In genomic region chr11:114296979-114297372, GRCh38 we compare ENCODE assay signal across 13 cellular contexts. TPM values are rescaled to one million over a fixed set of nuclear protein-coding genes. Genes with fewer than 3 reads are reported as not detected.
DNase-seq lines count a peak whose midpoint lies in the region; ATAC-seq and TF ChIP-seq lines count a peak whose summit lies in the region.
"Had no signal": no experiment of that assay in that cellular context is flagged by ENCODE, and none has a peak within 500 bp of the region (broad histone marks: within the 10 kb centered on the region; RNA-seq: fewer than 3 reads in every experiment).

No MANE protein-coding gene starts in this region.

- H3K9ac ChIP-seq in PC-3 (ENCODE audit: low read length) = peak overlapping the region; percentile 78
- no peak overlapping the region for H3K9ac ChIP-seq in mesendoderm (ENCODE audit: low read length)

- H3K79me2 ChIP-seq in PC-3 (ENCODE audit: low read length) (no peaks in the 10 kb centered on the region), mesendoderm (ENCODE audit: control insufficient read depth, insufficient read depth, low read length) (no peaks in the 10 kb centered on the region)

- no peaks in the 10 kb centered on the region for H3K27me3 Mint-ChIP-seq in chondrocyte (ENCODE audit: low read depth)
- peaks cover 2% of the 10 kb centered on the region for H3K27me3 Mint-ChIP-seq in activated naive CD4-positive, alpha-beta T cell treated with anti-CD3 and anti-CD28 coated beads for 36 hours (ENCODE audit: low read depth)

- peaks cover 40% of the 10 kb centered on the region for H3K9me3 Mint-ChIP-seq in chondrocyte (ENCODE audit: low read depth)
- peaks cover 5% of the 10 kb centered on the region for H3K9me3 Mint-ChIP-seq in activated naive CD4-positive, alpha-beta T cell treated with anti-CD3 and anti-CD28 coated beads for 36 hours

- H3K27ac Mint-ChIP-seq in chondrocyte (ENCODE audit: unreplicated experiment) = peak overlapping the region; percentile 100
- H3K27ac Mint-ChIP-seq in activated naive CD4-positive, alpha-beta T cell treated with anti-CD3 and anti-CD28 coated beads for 36 hours = no peak overlapping the region
- H3K27ac Mint-ChIP-seq: activated CD4-positive, alpha-beta T cell treated with anti-CD3 and anti-CD28 coated beads for 36 hours had no signal

- DNase-seq in PC-3 (no peak), chondrocyte (ENCODE audit: low spot score) (no peak), mesendoderm (no peak), thoracic aorta (ENCODE audit: low spot score) (no peak), COLO668 (lab: John Stamatoyannopoulos, UW; ENCODE audit: unreplicated experiment) (no peak)
- no peak for DNase-seq in activated naive CD4-positive, alpha-beta T cell treated with anti-CD3 and anti-CD28 coated beads for 36 hours
- DNase-seq: activated CD4-positive, alpha-beta T cell treated with anti-CD3 and anti-CD28 coated beads for 36 hours; activated naive CD4-positive, alpha-beta T cell treated with Interleukin-2 at 50 U/mL for 16 hours; COR-L47; effector CD8-positive, alpha-beta T cell; NCI-H774 had no signal

- CTCF ChIA-PET in PC-3 (lab: Charles Lee) = no interaction called here
- CTCF ChIA-PET in activated naive CD4-positive, alpha-beta T cell treated with anti-CD3 and anti-CD28 coated beads for 36 hours (lab: Charles Lee) = no interaction called here

- no TSS peak for BruUV-seq in PC-3 (replicated peaks; lab: Mats Ljungman, UMichigan)

- no peak overlapping the region for H3K56ac ChIP-seq in mesendoderm (ENCODE audit: low read length)

- H4K8ac ChIP-seq in mesendoderm (ENCODE audit: low read depth, low read length) = no peak overlapping the region

- H3K18ac ChIP-seq in mesendoderm (ENCODE audit: low read length) = no peak overlapping the region

- no peak overlapping the region for H4K5ac ChIP-seq in mesendoderm (ENCODE audit: low read length)

- H3K4ac ChIP-seq in mesendoderm (ENCODE audit: low read depth, low read length) = no peak overlapping the region

- H2AK5ac ChIP-seq in mesendoderm (ENCODE audit: low read length) = no peak overlapping the region

- H3K4me3 ChIP-seq in PC-3 (ENCODE audit: low read length) = peak overlapping the region; percentile 32
- H3K4me3 ChIP-seq in mesendoderm (ENCODE audit: low read length) = no peak overlapping the region
- H3K4me3 ChIP-seq in thoracic aorta = peak overlapping the region; percentile 81

- H3K4me3 Mint-ChIP-seq in chondrocyte (ENCODE audit: unreplicated experiment) = peak overlapping the region; percentile 84
- no peak overlapping the region for H3K4me3 Mint-ChIP-seq in activated naive CD4-positive, alpha-beta T cell treated with anti-CD3 and anti-CD28 coated beads for 36 hours
- H3K4me3 Mint-ChIP-seq: activated CD4-positive, alpha-beta T cell treated with anti-CD3 and anti-CD28 coated beads for 36 hours had no signal

- peak overlapping the region; percentile 6; the same call in 1 of the 2 replicates for H2AFZ ChIP-seq in PC-3 (ENCODE audit: low read length)

- no peaks in the 10 kb centered on the region for H4K20me1 ChIP-seq in PC-3 (ENCODE audit: low read length)

- H2BK15ac ChIP-seq in mesendoderm (replicated peaks; ENCODE audit: low read depth) = peak overlapping the region; percentile 85

- H3K27me3 ChIP-seq in PC-3 (ENCODE audit: low read length) (no peaks in the 10 kb centered on the region), mesendoderm (ENCODE audit: insufficient read depth, low read length, poor library complexity) (no peaks in the 10 kb centered on the region), thoracic aorta (replicated peaks; ENCODE audit: insufficient read depth) (no peaks in the 10 kb centered on the region)

- peak overlapping the region; percentile 52 for H3K4me2 ChIP-seq in PC-3 (ENCODE audit: low read length)
- no peak overlapping the region for H3K4me2 ChIP-seq in mesendoderm (ENCODE audit: low read length)

- ATAC-seq in PC-3 = no peak
- ATAC-seq in thoracic aorta (ENCODE audit: insufficient number of reproducible peaks, low FRiP score, low read depth) = no peak
- ATAC-seq in GM18861 (IDR thresholded peaks at IDR 0.05; ENCODE audit: unreplicated experiment) = no peak
- no peak for ATAC-seq in GM19463 (IDR thresholded peaks at IDR 0.05; ENCODE audit: unreplicated experiment)
- ATAC-seq: activated CD4-positive, alpha-beta T cell treated with anti-CD3 and anti-CD28 coated beads for 36 hours had no signal

- no peaks in the 10 kb centered on the region for H3K79me1 ChIP-seq in mesendoderm (ENCODE audit: low read length)

- H3F3A ChIP-seq in PC-3 (ENCODE audit: low read length, unreplicated experiment) = peaks cover 7% of the 10 kb centered on the region

- POLR2A ChIA-PET in PC-3 (lab: Charles Lee; ENCODE audit: unreplicated experiment) = no interaction called here

- no peaks in the 10 kb centered on the region for H3K9me2 ChIP-seq in PC-3 (replicated peaks; ENCODE audit: low read length)

- H3K4me1 ChIP-seq in PC-3 (ENCODE audit: insufficient read depth, low read length) (peaks cover 45% of the 10 kb centered on the region), mesendoderm (ENCODE audit: control insufficient read depth, low read depth, low read length) (no peaks in the 10 kb centered on the region), thoracic aorta (ENCODE audit: control insufficient read depth in 1 of 2, low read depth in 2 of 2) (peaks cover 20 to 34% of the 10 kb centered on the region in 2 donors)

- H3K9me3 ChIP-seq in PC-3 (ENCODE audit: low read length) (0 out of 2 replicates have a peak, but pooled peaks cover 4% of the 10 kb centered on the region), thoracic aorta (peaks cover 7% of the 10 kb centered on the region)

- peaks cover 32% of the 10 kb centered on the region for H3K36me3 Mint-ChIP-seq in chondrocyte (ENCODE audit: low read depth)
- peaks cover 1% of the 10 kb centered on the region for H3K36me3 Mint-ChIP-seq in activated naive CD4-positive, alpha-beta T cell treated with anti-CD3 and anti-CD28 coated beads for 36 hours (ENCODE audit: low read depth)

- H2BK5ac ChIP-seq in mesendoderm (ENCODE audit: low read length) = no peak overlapping the region

- TF ChIP-seq CTCF in PC-3 (conservative IDR thresholded peaks at IDR 0.05; ENCODE audit: low read depth, low read length) (no peak), chondrocyte (IDR thresholded peaks at IDR 0.05) (no peak), thoracic aorta (IDR thresholded peaks at IDR 0.05) (no peak)

- H2BK120ac ChIP-seq in mesendoderm (ENCODE audit: low read depth, low read length) = no peak overlapping the region

- peaks cover 83% of the 10 kb centered on the region for H3K4me1 Mint-ChIP-seq in chondrocyte (ENCODE audit: low read depth)
- no peaks in the 10 kb centered on the region for H3K4me1 Mint-ChIP-seq in activated naive CD4-positive, alpha-beta T cell treated with anti-CD3 and anti-CD28 coated beads for 36 hours (ENCODE audit: low read depth)
- H3K4me1 Mint-ChIP-seq: activated CD4-positive, alpha-beta T cell treated with anti-CD3 and anti-CD28 coated beads for 36 hours had no signal

- intact Hi-C loops in PC-3 (cut with micrococcal nuclease) = no loop called here
- intact Hi-C loops in activated naive CD4-positive, alpha-beta T cell treated with anti-CD3 and anti-CD28 coated beads for 36 hours (cut with micrococcal nuclease) = no loop called here

- H3K23ac ChIP-seq in mesendoderm (ENCODE audit: low read length) = no peak overlapping the region

- no peaks in the 10 kb centered on the region for H3K36me3 ChIP-seq in PC-3 (ENCODE audit: low read depth, low read length)
- no peaks in the 10 kb centered on the region for H3K36me3 ChIP-seq in mesendoderm (ENCODE audit: control insufficient read depth, insufficient read depth, low read length)
- H3K36me3 ChIP-seq in thoracic aorta = peaks cover 25% of the 10 kb centered on the region

- H3K27ac ChIP-seq in PC-3 (ENCODE audit: low read length) (peak overlapping the region; percentile 94), mesendoderm (ENCODE audit: low read depth, low read length) (no peak overlapping the region), thoracic aorta (peak overlapping the region; percentile 94 to 99)

RNA-seq across cellular contexts. Expression of gene NNMT, which starts 0.8 kb away (rescaled TPM):
- total RNA-seq in PC-3 (2014; rRNA removed) = 20.8 and 23.3 TPM in 2 replicates
- total RNA-seq in chondrocyte = 354 to 375 TPM (median 370 TPM) in 3 replicates
- 0.17 TPM for polyA plus RNA-seq in mesendoderm (2013, experiment 1 of 2)
- 0.10 TPM for polyA plus RNA-seq in mesendoderm (2013, experiment 2 of 2)
- total RNA-seq in thoracic aorta = 1,000 to 10,000 TPM in 1 of 2 donors, 100 to 1,000 TPM in 1; 583 to 1,213 TPM
- total RNA-seq in activated naive CD4-positive, alpha-beta T cell treated with anti-CD3 and anti-CD28 coated beads for 36 hours = not detected
- total RNA-seq: activated CD4-positive, alpha-beta T cell treated with anti-CD3 and anti-CD28 coated beads for 36 hours had no signal

Comparison
In these comparisons a context has a peak if more than half of its experiments do, and no peak if none do; other contexts are left out.
1. RNA of gene NNMT, which starts 0.8 kb away (total RNA-seq): 583 to 1,213 TPM in thoracic aorta, 354 to 375 TPM in chondrocyte and 20.8 to 23.3 TPM in PC-3; not detected in activated naive CD4-positive, alpha-beta T cell treated with anti-CD3 and anti-CD28 coated beads for 36 hours; every median in the first group is over 10 times any median in the second.